In genomic region chr14:62125793-62126192, GRCh38 we compare ENCODE assay signal across 16 cellular contexts.
"Had no signal": no experiment of that assay in that cellular context is flagged by ENCODE, and none has a peak within 500 bp of the region (broad histone marks: within the 10 kb centered on the region; RNA-seq: fewer than 3 reads in every experiment).

No MANE protein-coding gene starts in this region.

- H3K4me3 Mint-ChIP-seq: dendritic cell treated with granulocyte-macrophage colony-stimulating factor and Interleukin-4, amounts not matched to agents 40 ng/mL and 50 ng/mL, for 4 days; effector memory CD8-positive, alpha-beta T cell; natural killer cell; neural progenitor cell had no signal

- H3K9me3 Mint-ChIP-seq: dendritic cell treated with granulocyte-macrophage colony-stimulating factor and Interleukin-4, amounts not matched to agents 40 ng/mL and 50 ng/mL, for 4 days; effector memory CD8-positive, alpha-beta T cell; natural killer cell; neural progenitor cell had no signal

- DNase-seq: effector memory CD8-positive, alpha-beta T cell; gastrocnemius medialis; heart right ventricle; hypothalamus; islet precursor cell; mammary epithelial cell; natural killer cell; nucleus accumbens; ovary; right cardiac atrium; stimulated activated CD4-positive, alpha-beta T cell treated with anti-CD3 and anti-CD28 coated beads, Interleukin-2, amount 100 ng/mL, for 48 hours; stimulated activated naive CD4-positive, alpha-beta T cell treated with Interleukin-2 at 50 U/mL for 16 hours; trophoblast cell had no signal

- H3K27ac Mint-ChIP-seq: dendritic cell treated with granulocyte-macrophage colony-stimulating factor and Interleukin-4, amounts not matched to agents 40 ng/mL and 50 ng/mL, for 4 days; effector memory CD8-positive, alpha-beta T cell; natural killer cell; neural progenitor cell had no signal

- ATAC-seq: effector memory CD8-positive, alpha-beta T cell; gastrocnemius medialis; heart right ventricle; left lobe of liver; natural killer cell; right cardiac atrium had no signal

- H3K36me3 Mint-ChIP-seq: natural killer cell, neural progenitor cell had no signal

- H3K4me1 Mint-ChIP-seq: neural progenitor cell had no signal
